17 cellular contexts compared by ENCODE assay signal in the genomic region with DNA sequence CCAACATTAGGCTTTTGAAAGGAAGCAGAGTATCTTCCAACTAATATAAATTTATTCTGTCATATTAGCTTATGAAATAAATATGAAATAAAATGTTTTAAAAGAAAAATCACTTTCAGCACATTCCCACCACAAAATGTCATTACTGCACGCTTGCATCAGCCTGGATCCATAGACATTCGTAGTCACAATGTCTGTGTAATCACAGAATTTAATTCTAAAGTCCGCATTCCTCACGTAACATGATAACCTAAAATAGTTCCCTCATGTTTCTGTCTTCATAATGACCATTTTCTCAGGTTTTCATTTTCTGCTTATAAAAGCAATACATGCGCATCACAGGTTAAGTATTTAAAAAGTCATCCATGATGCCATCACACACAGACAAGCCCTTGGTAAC. TPM values are rescaled to one million over a fixed set of nuclear protein-coding genes. Genes with fewer than 3 reads are reported as not detected.
DNase-seq lines count a peak whose midpoint lies in the region; ATAC-seq, FAIRE-seq and TF ChIP-seq lines count a peak whose summit lies in the region.
"Had no signal": no experiment of that assay in that cellular context is flagged by ENCODE, and none has a peak within 500 bp of the region (broad histone marks: within the 10 kb centered on the region; RNA-seq: fewer than 3 reads in every experiment).

No MANE protein-coding gene starts in this region.

- no peak overlapping the region for H3K4ac ChIP-seq in neuronal stem cell (ENCODE audit: low read length)

- intact Hi-C loops in HepG2 (cut with micrococcal nuclease; ENCODE audit: unreplicated experiment) = no loop called here
- intact Hi-C loops in right lobe of liver (cut with DNase I) = no loop called here
- intact Hi-C loops in transverse colon (cut with DNase I; ENCODE audit: low total_unique reads) = loop anchor here (5.0 kb wide), 1 partner anchor 44 kb away; no protein-coding TSS in a partner anchor

- no peak overlapping the region for H2BK120ac ChIP-seq in neuronal stem cell (ENCODE audit: low read depth, low read length)

- no peak overlapping the region for H4K8ac ChIP-seq in neuronal stem cell (ENCODE audit: low read depth, low read length)

- no peak overlapping the region for H2BK5ac ChIP-seq in neuronal stem cell (ENCODE audit: low read length)

- no peak for TF ChIP-seq POLR2A in HepG2 (IDR thresholded peaks at IDR 0.05; ENCODE audit: insufficient read depth in 1 of 2, low read depth in 2 of 2, low read length in 2 of 2)
- no peak for TF ChIP-seq POLR2A in right lobe of liver (IDR thresholded peaks at IDR 0.05)
- TF ChIP-seq POLR2A in transverse colon (IDR thresholded peaks at IDR 0.05) = no peak

- no peak overlapping the region for H2AK5ac ChIP-seq in neuronal stem cell (ENCODE audit: low read depth, low read length)

- H3K9ac ChIP-seq in HepG2 (ENCODE audit: insufficient read depth, low read depth, low read length) = no peak overlapping the region
- H3K9ac ChIP-seq in muscle layer of colon (ENCODE audit: low read length) = no peak overlapping the region
- H3K9ac ChIP-seq in neuronal stem cell (ENCODE audit: low read depth, low read length, poor library complexity) = no peak overlapping the region

- H2AFZ ChIP-seq in HepG2 (ENCODE audit: low read length) (no peak overlapping the region), neuronal stem cell (ENCODE audit: low read length) (no peak overlapping the region)
- H2AFZ ChIP-seq: GM23338 had no signal

- BruUV-seq in HepG2 (replicated peaks; lab: Mats Ljungman, UMichigan) = no TSS peak

- H2BK12ac ChIP-seq in neuronal stem cell (ENCODE audit: low read length) = no peak overlapping the region

- TF ChIP-seq EP300 in HepG2 (IDR thresholded peaks at IDR 0.05; ENCODE audit: low read depth in 2 of 2, low read length in 2 of 2) (no peak), HepG2 (CRISPR knock-in tag; IDR thresholded peaks at IDR 0.05; ENCODE audit: borderline replicate concordance) (no peak), transverse colon (IDR thresholded peaks at IDR 0.05; ENCODE audit: low read depth) (no peak)

- H3K27ac ChIP-seq in HepG2 (ENCODE audit: extremely low read length, insufficient read depth, low read length) (peak overlapping the region; percentile 23), right lobe of liver (no peak overlapping the region), muscle layer of colon (ENCODE audit: low read depth, low read length) (peak overlapping the region; percentile 14), transverse colon (peak overlapping the region in 3 of 4 donors; percentile 72 to 96 (median 90)), neuronal stem cell (replicated peaks; ENCODE audit: low read length) (no peak overlapping the region)
- H3K27ac ChIP-seq: 22Rv1 had no signal

- H3K4me3 ChIP-seq in HepG2 (replicated peaks in 1 of 3; ENCODE audit: insufficient read depth in 1 of 3, low read depth in 2 of 3, low read length in 3 of 3) = no peak overlapping the region
- no peak overlapping the region for H3K4me3 ChIP-seq in right lobe of liver
- no peak overlapping the region for H3K4me3 ChIP-seq in muscle layer of colon (ENCODE audit: low read depth in 1 of 2, low read length in 2 of 2)
- no peak overlapping the region for H3K4me3 ChIP-seq in transverse colon
- no peak overlapping the region for H3K4me3 ChIP-seq in neuronal stem cell (ENCODE audit: low read length in 2 of 2)
- H3K4me3 ChIP-seq: GM23338 had no signal

- in situ Hi-C loops in HepG2 (cut with HindIII; ENCODE audit: extremely low pct_ligation_motif_present, low pct_unique_long_range_greater_than_20kb) (no loop called here), transverse colon (cut with MboI; ENCODE audit: low pct_ligation_motif_present in 1 of 4, low pct_unique_long_range_greater_than_20kb in 1 of 4, low sequenced_read_pairs in 3 of 4) (no loop called here)

- TF ChIP-seq CTCF in HepG2 (CRISPR knock-in tag; IDR thresholded peaks at IDR 0.05) (no peak), right lobe of liver (IDR thresholded peaks at IDR 0.05) (no peak), transverse colon (IDR thresholded peaks at IDR 0.05) (no peak)

- H3K18ac ChIP-seq in neuronal stem cell (ENCODE audit: low read length) = no peak overlapping the region

- no peak overlapping the region for H3K23ac ChIP-seq in neuronal stem cell (ENCODE audit: low read depth, low read length, poor library complexity)

- POLR2A ChIA-PET in HepG2 (lab: Yijun Ruan, JAX) = interaction anchor here (1.4 kb wide), 1 partner anchor 47 kb away, joined by 5 read pairs; the partner anchor contains the start of gene HDAC4

- peaks cover 17 to 32% of the 10 kb centered on the region in 2 experiments; a peak in 4 of 5 replicates for H3K36me3 ChIP-seq in HepG2 (replicated peaks in 1 of 2; ENCODE audit: control insufficient read depth in 1 of 2, insufficient read depth in 2 of 2, low read length in 2 of 2)
- peaks cover 0 to 10% (median 0%) of the 10 kb centered on the region in 4 donors for H3K36me3 ChIP-seq in right lobe of liver
- peaks cover 12% of the 10 kb centered on the region for H3K36me3 ChIP-seq in muscle layer of colon (ENCODE audit: insufficient read depth, low read length)
- H3K36me3 ChIP-seq in transverse colon = no peaks in the 10 kb centered on the region
- H3K36me3 ChIP-seq in neuronal stem cell (replicated peaks in 1 of 2; ENCODE audit: control insufficient read depth in 2 of 2, insufficient read depth in 2 of 2, low read length in 2 of 2) = peaks cover 9 to 41% of the 10 kb centered on the region in 2 donors

- DNase-seq in HepG2 (ENCODE audit: low spot score) = peak; percentile 54
- no peak for DNase-seq in right lobe of liver
- DNase-seq in transverse colon = no peak
- no peak for DNase-seq in neuronal stem cell (ENCODE audit: low spot score)
- DNase-seq: CD8-positive, alpha-beta T cell; COR-L47; DMS153; DMS79 treated with DMSO at 0.1 percent for 48 hours; GDM1; H7 had no signal

- no peaks in the 10 kb centered on the region for H4K20me1 ChIP-seq in HepG2 (ENCODE audit: insufficient read depth, low read length)

- H3K79me1 ChIP-seq in neuronal stem cell (ENCODE audit: low read depth, low read length) = peaks cover 5% of the 10 kb centered on the region

- H4K91ac ChIP-seq in neuronal stem cell (ENCODE audit: low read depth, low read length, poor library complexity) = no peak overlapping the region

- no peak overlapping the region for H2BK15ac ChIP-seq in neuronal stem cell (ENCODE audit: low read length)

- TF ChIP-seq RAD21 in HepG2 (CRISPR knock-in tag; IDR thresholded peaks at IDR 0.05) = no peak

- H3K27me3 ChIP-seq in HepG2 (ENCODE audit: control insufficient read depth in 1 of 2, insufficient read depth in 2 of 2, low read length in 2 of 2) (no peaks in the 10 kb centered on the region), right lobe of liver (no peaks in the 10 kb centered on the region), muscle layer of colon (ENCODE audit: control insufficient read depth in 1 of 2, insufficient read depth in 2 of 2, low read length in 2 of 2) (no peaks in the 10 kb centered on the region), transverse colon (no peaks in the 10 kb centered on the region), neuronal stem cell (ENCODE audit: control insufficient read depth in 3 of 3, insufficient read depth in 3 of 3, low read depth in 1 of 3, low read length in 3 of 3) (no peaks in the 10 kb centered on the region)

- CTCF ChIA-PET in HepG2 (lab: Yijun Ruan, JAX; ENCODE audit: low intra/inter-chr PET ratio, low total read pairs) = no interaction called here

- no peak overlapping the region for H3K14ac ChIP-seq in neuronal stem cell (ENCODE audit: low read length)

- no peak for FAIRE-seq in HepG2 (lab: Jason Lieb, UNC)
- FAIRE-seq: D721Med, GM12892 had no signal

- ATAC-seq in HepG2 (no peak; the same call in 2 of the 3 replicates), right lobe of liver (no peak), GM18870 (IDR thresholded peaks at IDR 0.05; ENCODE audit: unreplicated experiment) (no peak), GM21528 (IDR thresholded peaks at IDR 0.05; ENCODE audit: low FRiP score, unreplicated experiment) (no peak)
- ATAC-seq: CD8-positive, alpha-beta T cell; GM23338 had no signal

- peaks cover 20% of the 10 kb centered on the region for H3K79me2 ChIP-seq in HepG2 (ENCODE audit: insufficient read depth, low read length)

- 95% methylated on average over 5 of the region's 5 CpGs for WGBS in HepG2 (ENCODE audit: low lambda C conversion rate)
- 82% methylated on average over 5 of the region's 5 CpGs for WGBS in right lobe of liver (ENCODE audit: insufficient coverage, low coverage, low lambda C conversion rate, missing lambda C conversion rate)
- 97 to 98% methylated on average over 5 of the region's 5 CpGs for WGBS in transverse colon (ENCODE audit: low coverage in 1 of 2), 2 donors
- no CpG with 5 or more reads among the region's 5 CpGs for WGBS in neuronal stem cell (ENCODE audit: extremely low coverage in 2 of 2, insufficient read length in 2 of 2, insufficient replicate concordance in 1 of 2), 2 donors

- H3K4me1 ChIP-seq in HepG2 (ENCODE audit: insufficient read depth, low read length) = peaks cover 15% of the 10 kb centered on the region
- H3K4me1 ChIP-seq in right lobe of liver = peaks cover 0 to 24% (median 13%) of the 10 kb centered on the region in 4 donors
- peaks cover 72% of the 10 kb centered on the region for H3K4me1 ChIP-seq in muscle layer of colon (ENCODE audit: insufficient read depth, low read length)
- H3K4me1 ChIP-seq in transverse colon = peaks cover 11 to 30% (median 18%) of the 10 kb centered on the region in 4 donors
- H3K4me1 ChIP-seq in neuronal stem cell (ENCODE audit: control insufficient read depth in 2 of 2, insufficient read depth in 1 of 2, low read depth in 1 of 2, low read length in 2 of 2) = peaks cover 0 to 6% of the 10 kb centered on the region in 2 donors

- H3K4me2 ChIP-seq in HepG2 (ENCODE audit: low read depth, low read length) = no peak overlapping the region
- H3K4me2 ChIP-seq in neuronal stem cell (ENCODE audit: insufficient read depth, low read length, poor library complexity, severe bottlenecking) = no peak overlapping the region
- H3K4me2 ChIP-seq: GM23338 had no signal

- H3K9me3 ChIP-seq in HepG2 (ENCODE audit: low read length) = peaks cover 14% of the 10 kb centered on the region
- no peaks in the 10 kb centered on the region for H3K9me3 ChIP-seq in right lobe of liver
- no peaks in the 10 kb centered on the region for H3K9me3 ChIP-seq in muscle layer of colon (ENCODE audit: low read length)
- peaks cover 0 to 7% of the 10 kb centered on the region in 2 donors for H3K9me3 ChIP-seq in transverse colon
- peaks cover 6 to 19% of the 10 kb centered on the region in 2 donors for H3K9me3 ChIP-seq in neuronal stem cell (replicated peaks in 1 of 2; ENCODE audit: control insufficient read depth in 2 of 2, insufficient read depth in 1 of 2, low read depth in 1 of 2, low read length in 2 of 2)

RNA-seq across cellular contexts. Expression of gene HDAC4, which starts 47.1 kb away (rescaled TPM):
- 9.1 and 10.1 TPM in 2 replicates for total RNA-seq in HepG2 (2016; rRNA removed; fragmentation: Illumina TruSeq; extraction: Trizol)
- total RNA-seq in HepG2 (2016; cell fraction: cytosol; rRNA removed; fragmentation: Illumina TruSeq; extraction: Trizol; ENCODE audit: low read depth) = 19.0 and 23.2 TPM in 2 replicates
- 8.7 and 10.2 TPM in 2 replicates for total RNA-seq in HepG2 (2016; cell fraction: insoluble cytoplasmic fraction; rRNA removed; fragmentation: Illumina TruSeq; extraction: Trizol)
- total RNA-seq in HepG2 (2016; cell fraction: membrane; rRNA removed; fragmentation: Illumina TruSeq; extraction: Trizol) = 8.0 and 11.2 TPM in 2 replicates
- total RNA-seq in HepG2 (2016; cell fraction: nucleus; rRNA removed; fragmentation: Illumina TruSeq; extraction: Trizol) = 14.9 and 20.4 TPM in 2 replicates
- 11.5 and 11.9 TPM in 2 replicates for polyA plus RNA-seq in HepG2 (2011; rRNA removed)
- polyA plus RNA-seq in HepG2 (2011; cell fraction: cytosol; rRNA removed) = 6.8 and 7.6 TPM in 2 replicates
- 60.5 and 78.4 TPM in 2 replicates for polyA plus RNA-seq in HepG2 (2011; cell fraction: nucleus; rRNA removed)
- polyA plus RNA-seq in HepG2 (2012) = 8.7 and 10.7 TPM in 2 replicates
- polyA plus RNA-seq in HepG2 (2016; cell fraction: cytosol; fragmentation: Illumina TruSeq; extraction: Trizol; ENCODE audit: low read depth) = 0.57 and 0.92 TPM in 2 replicates
- polyA plus RNA-seq in HepG2 (2016; cell fraction: insoluble cytoplasmic fraction; fragmentation: Illumina TruSeq; extraction: Trizol; ENCODE audit: low read depth) = 5.1 and 7.0 TPM in 2 replicates
- polyA plus RNA-seq in HepG2 (2016; cell fraction: membrane; fragmentation: Illumina TruSeq; extraction: Trizol; ENCODE audit: low read depth) = 1.6 and 2.5 TPM in 2 replicates
- polyA plus RNA-seq in HepG2 (2016; cell fraction: nucleus; fragmentation: Illumina TruSeq; extraction: Trizol; ENCODE audit: insufficient read depth, low read depth) = 12.4 and 16.1 TPM in 2 replicates
- polyA minus RNA-seq in HepG2 (2011; rRNA and poly(A)+ RNA removed; ENCODE audit: low replicate concordance) = 27.5 and 29.0 TPM in 2 replicates
- polyA minus RNA-seq in HepG2 (2011; cell fraction: cytosol; rRNA and poly(A)+ RNA removed) = 10.9 and 14.4 TPM in 2 replicates
- polyA minus RNA-seq in HepG2 (2011; cell fraction: nucleus; rRNA and poly(A)+ RNA removed) = 64.9 and 80.1 TPM in 2 replicates
- 10 to 100 TPM in 5 of 6 experiments, 1 to 10 TPM in 1; 8.9 to 22.4 (median 14.7) TPM for total RNA-seq in right lobe of liver
- total RNA-seq in transverse colon = 100 to 1,000 TPM in 2 of 4 donors, 10 to 100 TPM in 2; 33.9 to 192 (median 112) TPM
- 15.9 TPM for polyA plus RNA-seq in neuronal stem cell (2013, experiment 1 of 2)
- 18.7 TPM for polyA plus RNA-seq in neuronal stem cell (2013, experiment 2 of 2)

Comparison
In these comparisons a context has a peak if more than half of its experiments do, and no peak if none do; other contexts are left out.
1. H3K27ac ChIP-seq: peak in HepG2 (single experiment), muscle layer of colon (single experiment) and transverse colon (3 of 4); none in right lobe of liver (0 of 3) and neuronal stem cell (single experiment).